In the genomic region with DNA sequence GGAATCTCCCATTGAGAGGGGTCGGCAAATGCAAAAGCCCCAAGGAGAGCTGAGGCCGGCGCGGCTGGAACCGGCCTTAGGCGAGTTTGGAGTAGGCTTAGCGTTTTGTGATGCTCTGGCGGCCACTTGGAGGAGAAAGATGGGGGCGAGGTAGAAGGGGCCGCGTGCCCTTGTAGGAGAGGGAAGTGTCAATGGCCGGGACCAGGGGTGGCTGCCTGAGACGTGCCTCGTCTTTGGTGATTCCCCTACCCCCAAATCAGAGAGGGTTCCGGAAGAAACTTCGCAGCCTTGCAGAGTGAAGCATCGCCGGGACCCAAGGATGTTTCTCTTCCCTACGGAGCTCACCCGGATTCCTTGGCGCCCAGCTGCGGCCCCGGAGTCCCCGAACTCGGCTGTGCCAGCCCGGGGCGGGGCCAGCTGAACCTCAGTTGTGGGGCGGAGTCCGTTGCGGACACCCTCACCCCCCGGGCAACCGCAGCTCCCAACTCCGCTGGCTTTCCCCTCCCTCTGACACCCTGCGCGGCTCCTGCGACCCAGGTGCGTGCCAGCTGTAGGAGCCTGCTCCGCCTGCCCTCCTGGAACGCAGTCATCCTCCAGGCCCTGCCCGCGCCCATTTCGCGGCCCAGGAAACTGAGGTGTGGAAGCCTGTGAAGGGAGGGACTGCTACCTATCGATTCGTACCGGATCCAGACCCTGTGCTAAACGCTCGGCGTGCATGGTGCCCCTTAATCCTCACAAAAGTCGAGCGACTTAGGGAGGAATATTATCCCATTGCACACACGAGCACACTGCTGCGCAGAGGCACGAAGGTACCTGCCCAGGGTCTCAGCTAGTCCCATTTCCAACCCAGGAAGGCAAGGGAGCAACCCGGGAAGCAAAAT, we compare ENCODE assay signal across 1 cellular context.
TF ChIP-seq lines count a peak whose summit lies in the region.

No MANE protein-coding gene starts in this region.

TF ChIP-seq in neural cell, 6 proteins besides CTCF, POLR2A, EP300 and RAD21 (continued from another document):
- TF ChIP-seq, protein P1, sequence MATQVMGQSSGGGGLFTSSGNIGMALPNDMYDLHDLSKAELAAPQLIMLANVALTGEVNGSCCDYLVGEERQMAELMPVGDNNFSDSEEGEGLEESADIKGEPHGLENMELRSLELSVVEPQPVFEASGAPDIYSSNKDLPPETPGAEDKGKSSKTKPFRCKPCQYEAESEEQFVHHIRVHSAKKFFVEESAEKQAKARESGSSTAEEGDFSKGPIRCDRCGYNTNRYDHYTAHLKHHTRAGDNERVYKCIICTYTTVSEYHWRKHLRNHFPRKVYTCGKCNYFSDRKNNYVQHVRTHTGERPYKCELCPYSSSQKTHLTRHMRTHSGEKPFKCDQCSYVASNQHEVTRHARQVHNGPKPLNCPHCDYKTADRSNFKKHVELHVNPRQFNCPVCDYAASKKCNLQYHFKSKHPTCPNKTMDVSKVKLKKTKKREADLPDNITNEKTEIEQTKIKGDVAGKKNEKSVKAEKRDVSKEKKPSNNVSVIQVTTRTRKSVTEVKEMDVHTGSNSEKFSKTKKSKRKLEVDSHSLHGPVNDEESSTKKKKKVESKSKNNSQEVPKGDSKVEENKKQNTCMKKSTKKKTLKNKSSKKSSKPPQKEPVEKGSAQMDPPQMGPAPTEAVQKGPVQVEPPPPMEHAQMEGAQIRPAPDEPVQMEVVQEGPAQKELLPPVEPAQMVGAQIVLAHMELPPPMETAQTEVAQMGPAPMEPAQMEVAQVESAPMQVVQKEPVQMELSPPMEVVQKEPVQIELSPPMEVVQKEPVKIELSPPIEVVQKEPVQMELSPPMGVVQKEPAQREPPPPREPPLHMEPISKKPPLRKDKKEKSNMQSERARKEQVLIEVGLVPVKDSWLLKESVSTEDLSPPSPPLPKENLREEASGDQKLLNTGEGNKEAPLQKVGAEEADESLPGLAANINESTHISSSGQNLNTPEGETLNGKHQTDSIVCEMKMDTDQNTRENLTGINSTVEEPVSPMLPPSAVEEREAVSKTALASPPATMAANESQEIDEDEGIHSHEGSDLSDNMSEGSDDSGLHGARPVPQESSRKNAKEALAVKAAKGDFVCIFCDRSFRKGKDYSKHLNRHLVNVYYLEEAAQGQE (IDR thresholded peaks at IDR 0.05; ENCODE audit: borderline replicate concordance) = no peak
- no peak for TF ChIP-seq POLR2AphosphoS5 (IDR thresholded peaks at IDR 0.05)
